Comparison of ENCODE assay signal across 13 cellular contexts in the genomic region with DNA sequence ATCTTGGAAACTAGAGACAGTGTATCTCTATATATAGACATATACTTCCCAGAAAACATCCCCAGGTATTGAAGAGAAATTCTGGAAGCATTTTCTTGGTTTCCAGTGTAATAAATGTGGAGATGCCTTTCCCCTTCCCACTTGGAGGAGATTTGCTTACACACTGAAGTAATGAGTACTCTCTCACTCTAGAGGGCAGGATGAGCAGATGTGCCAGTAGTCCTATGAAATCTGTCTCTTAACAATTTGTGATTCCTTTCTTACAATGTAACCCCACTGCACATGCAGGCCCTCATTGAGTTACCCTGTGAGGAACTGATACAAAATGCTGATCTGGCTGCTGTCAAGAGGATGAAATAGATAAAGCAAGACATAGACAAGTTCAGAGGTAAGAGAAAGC.
DNase-seq lines count a peak whose midpoint lies in the region; ATAC-seq, FAIRE-seq and TF ChIP-seq lines count a peak whose summit lies in the region.
"Had no signal": no experiment of that assay in that cellular context is flagged by ENCODE, and none has a peak within 500 bp of the region (broad histone marks: within the 10 kb centered on the region; RNA-seq: fewer than 3 reads in every experiment).

No MANE protein-coding gene starts in this region.

- FAIRE-seq in kidney (lab: Jason Lieb, UNC): no peak
- FAIRE-seq: small intestine had no signal

- H3K9me3 ChIP-seq in suprapubic skin: no peaks in the 10 kb centered on the region
- H3K9me3 ChIP-seq in kidney (ENCODE audit: control insufficient read depth in 1 of 2, low read length in 2 of 2): no peaks in the 10 kb centered on the region

- H3K36me3 ChIP-seq in suprapubic skin: no peaks in the 10 kb centered on the region
- no peaks in the 10 kb centered on the region for H3K36me3 ChIP-seq in kidney (ENCODE audit: control insufficient read depth in 1 of 2, insufficient read depth in 2 of 2, low read length in 2 of 2)

- no peak overlapping the region for H3K27ac ChIP-seq in suprapubic skin
- H3K27ac ChIP-seq in kidney (ENCODE audit: low read depth in 2 of 2, low read length in 2 of 2): no peak overlapping the region

- no peak for TF ChIP-seq POLR2A in suprapubic skin (IDR thresholded peaks at IDR 0.05)

- H3K4me1 ChIP-seq in suprapubic skin (no peaks in the 10 kb centered on the region), kidney (ENCODE audit: control insufficient read depth in 1 of 2, insufficient read depth in 1 of 2, low read depth in 1 of 2, low read length in 2 of 2) (no peaks in the 10 kb centered on the region)

- TF ChIP-seq EP300 in suprapubic skin (IDR thresholded peaks at IDR 0.05): no peak

- no peak for ATAC-seq in HG02678 (IDR thresholded peaks at IDR 0.05; ENCODE audit: unreplicated experiment)
- ATAC-seq: T-cell had no signal

- H3K9ac ChIP-seq in kidney (ENCODE audit: low read length in 2 of 2): no peak overlapping the region

- H3K4me3 ChIP-seq in GM12865 (ENCODE audit: low read depth, low read length) (no peak overlapping the region), choroid plexus epithelial cell (ENCODE audit: low read depth, low read length) (no peak overlapping the region), suprapubic skin (no peak overlapping the region), kidney (ENCODE audit: low read length in 2 of 2) (no peak overlapping the region)

- in situ Hi-C loops in ACHN (cut with HindIII; ENCODE audit: low pct_ligation_motif_present, low pct_unique_long_range_greater_than_20kb, low sequenced_read_pairs): no loop called here

- DNase-seq in ACHN (peak; percentile 13), GM12865 (ENCODE audit: low read depth) (peak; percentile 9), NCI-H460 (ENCODE audit: extremely low read depth, low read depth) (peak; percentile 2), choroid plexus epithelial cell (ENCODE audit: low read depth) (peak; percentile 1), suprapubic skin (ENCODE audit: low spot score in 2 of 2) (no peak), kidney (no peak)
- DNase-seq in effector CD4-positive, alpha-beta T cell: no peak
- DNase-seq: activated naive CD8-positive, alpha-beta T cell treated with anti-CD3 and anti-CD28 coated beads for 36 hours; effector CD8-positive, alpha-beta T cell; NCI-H2029; small intestine; T-cell had no signal

- H3K27me3 ChIP-seq in suprapubic skin: no peaks in the 10 kb centered on the region

- TF ChIP-seq CTCF in GM12865 (IDR thresholded peaks at IDR 0.05; ENCODE audit: insufficient read depth, low read depth, low read length, missing control alignments): no peak
- peak; percentile 1 for TF ChIP-seq CTCF in choroid plexus epithelial cell (conservative IDR thresholded peaks at IDR 0.05; ENCODE audit: low read depth, low read length)
- no peak for TF ChIP-seq CTCF in suprapubic skin (IDR thresholded peaks at IDR 0.05)
- TF ChIP-seq CTCF in kidney (IDR thresholded peaks at IDR 0.05; ENCODE audit: borderline replicate concordance, extremely low read depth, insufficient read depth): no peak

- intact Hi-C loops in kidney (cut with DNase I): no loop called here

Comparison
In these comparisons a context has a peak if more than half of its experiments do, and no peak if none do; other contexts are left out.
1. DNase-seq: peak in ACHN (single experiment), GM12865 (single experiment), NCI-H460 (single experiment) and choroid plexus epithelial cell (single experiment); none in suprapubic skin (0 of 2), effector CD4-positive, alpha-beta T cell (single experiment) and kidney (single experiment).